ENCODE assay signal across 8 cellular contexts in genomic region chr2:165795011-165795410, GRCh38. TPM values are rescaled to one million over a fixed set of nuclear protein-coding genes. Genes with fewer than 3 reads are reported as not detected.
DNase-seq lines count a peak whose midpoint lies in the region; ATAC-seq and TF ChIP-seq lines count a peak whose summit lies in the region.

No MANE protein-coding gene starts in this region.

- no peak overlapping the region for H3K27ac Mint-ChIP-seq in activated CD4-positive, alpha-beta memory T cell treated with anti-CD3 and anti-CD28 coated beads for 36 hours
- H3K27ac Mint-ChIP-seq in memory B cell: peak overlapping the region; percentile 96

- intact Hi-C loops in activated CD4-positive, alpha-beta memory T cell treated with anti-CD3 and anti-CD28 coated beads for 36 hours (cut with micrococcal nuclease): no loop called here

- peak; percentile 12 for ATAC-seq in HG02623 (IDR thresholded peaks at IDR 0.05; ENCODE audit: unreplicated experiment)
- no peak for ATAC-seq in memory B cell (ENCODE audit: low read depth)
- ATAC-seq in GM19328 (IDR thresholded peaks at IDR 0.05; ENCODE audit: unreplicated experiment): no peak

- 0 out of 2 replicates have a peak overlapping the region, but pooled peaks have one; percentile 33 for H3K4me3 ChIP-seq in GM06990 (replicated peaks; ENCODE audit: low read depth, low read length)

- H3K36me3 Mint-ChIP-seq in activated CD4-positive, alpha-beta memory T cell treated with anti-CD3 and anti-CD28 coated beads for 36 hours: no peaks in the 10 kb centered on the region
- peaks cover 5% of the 10 kb centered on the region for H3K36me3 Mint-ChIP-seq in memory B cell

- no peaks in the 10 kb centered on the region for H3K27me3 ChIP-seq in GM06990 (replicated peaks; ENCODE audit: control insufficient read depth, insufficient read depth, low read length)

- peaks cover 16% of the 10 kb centered on the region for H3K4me1 Mint-ChIP-seq in activated CD4-positive, alpha-beta memory T cell treated with anti-CD3 and anti-CD28 coated beads for 36 hours (ENCODE audit: low read depth)
- H3K4me1 Mint-ChIP-seq in memory B cell: peaks cover 11% of the 10 kb centered on the region

- H3K36me3 ChIP-seq in GM06990 (ENCODE audit: control insufficient read depth, insufficient read depth, low read length): no peaks in the 10 kb centered on the region

- peaks cover 26% of the 10 kb centered on the region for H3K27me3 Mint-ChIP-seq in activated CD4-positive, alpha-beta memory T cell treated with anti-CD3 and anti-CD28 coated beads for 36 hours
- no peaks in the 10 kb centered on the region for H3K27me3 Mint-ChIP-seq in memory B cell

- DNase-seq in GM06990 (ENCODE audit: extremely low read depth, insufficient read length) (no peak), memory B cell (ENCODE audit: low spot score in 2 of 2) (no peak), NCI-H1417 treated with DMSO at 0.1 percent for 48 hours (lab: John Stamatoyannopoulos, UW) (no peak), NCI-H128 (lab: John Stamatoyannopoulos, UW; ENCODE audit: unreplicated experiment) (no peak), GM19240 (ENCODE audit: insufficient read length, low spot score) (no peak)
- no peak for DNase-seq in activated CD4-positive, alpha-beta memory T cell treated with anti-CD3 and anti-CD28 coated beads for 36 hours

- POLR2A ChIA-PET in activated CD4-positive, alpha-beta memory T cell treated with anti-CD3 and anti-CD28 coated beads for 36 hours (lab: Charles Lee): interaction anchor here (1.1 kb wide), 1 partner anchor 10 kb away, joined by 3 read pairs; no protein-coding TSS in a partner anchor

- no peak for TF ChIP-seq CTCF in GM06990 (IDR thresholded peaks at IDR 0.05; ENCODE audit: insufficient read depth, low read length, poor library complexity, severe bottlenecking)

- H3K4me3 Mint-ChIP-seq in activated CD4-positive, alpha-beta memory T cell treated with anti-CD3 and anti-CD28 coated beads for 36 hours: peak overlapping the region; percentile 84
- H3K4me3 Mint-ChIP-seq in memory B cell: peak overlapping the region; percentile 97

- no peaks in the 10 kb centered on the region for H3K9me3 Mint-ChIP-seq in activated CD4-positive, alpha-beta memory T cell treated with anti-CD3 and anti-CD28 coated beads for 36 hours
- H3K9me3 Mint-ChIP-seq in memory B cell: no peaks in the 10 kb centered on the region

- CTCF ChIA-PET in activated CD4-positive, alpha-beta memory T cell treated with anti-CD3 and anti-CD28 coated beads for 36 hours (lab: Charles Lee): interaction anchor here (1.6 to 2.5 kb wide), 2 partner anchors 16 to 80 kb away, joined by 6 to 7 read pairs; no protein-coding TSS in a partner anchor

RNA-seq across cellular contexts. Expression of gene GALNT3, which starts 1.0 kb away (rescaled TPM):
- total RNA-seq in activated CD4-positive, alpha-beta memory T cell treated with anti-CD3 and anti-CD28 coated beads for 36 hours: 1 to 10 TPM; 3.2 to 4.1 TPM
